Comparison of ENCODE assay signal across 9 cellular contexts in the genomic region with DNA sequence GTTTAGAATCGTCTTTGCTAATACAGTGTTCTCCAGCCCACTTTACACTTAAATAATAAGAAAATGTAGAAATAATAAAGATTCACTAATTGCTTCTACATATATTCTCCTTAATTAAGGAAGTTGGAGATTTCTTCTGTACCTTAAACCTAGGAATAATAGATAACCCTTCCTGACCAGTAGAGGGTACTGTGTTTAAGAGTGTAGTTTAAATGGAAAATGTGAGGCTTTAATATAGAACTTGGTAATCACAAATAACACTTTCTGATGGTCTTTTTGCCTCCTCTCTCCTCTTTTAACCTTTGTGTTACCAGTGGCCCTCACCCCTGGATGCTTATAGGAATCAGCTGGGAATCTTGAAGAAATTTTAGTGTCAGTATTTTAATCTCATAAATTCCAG. TPM values are rescaled to one million over a fixed set of nuclear protein-coding genes. Genes with fewer than 3 reads are reported as not detected.
DNase-seq lines count a peak whose midpoint lies in the region; ATAC-seq and TF ChIP-seq lines count a peak whose summit lies in the region.
"Had no signal": no experiment of that assay in that cellular context is flagged by ENCODE, and none has a peak within 500 bp of the region (broad histone marks: within the 10 kb centered on the region; RNA-seq: fewer than 3 reads in every experiment).

No MANE protein-coding gene starts in this region.

- no peaks in the 10 kb centered on the region for H3K27me3 ChIP-seq in Caco-2 (replicated peaks; ENCODE audit: control insufficient read depth, insufficient read depth, low read length)
- H3K27me3 ChIP-seq in mesenchymal stem cell (ENCODE audit: control insufficient read depth in 1 of 2, insufficient read depth in 1 of 2, low read length in 2 of 2), result no peaks in the 10 kb centered on the region
- H3K27me3 ChIP-seq in esophagus muscularis mucosa, result no peaks in the 10 kb centered on the region

- no peak overlapping the region for H2BK120ac ChIP-seq in mesenchymal stem cell (ENCODE audit: low read depth, low read length)

- H3K79me1 ChIP-seq in mesenchymal stem cell (replicated peaks; ENCODE audit: low read length, poor library complexity, severe bottlenecking), result peaks cover 2% of the 10 kb centered on the region

- H3K4me1 ChIP-seq in Caco-2, result no peaks in the 10 kb centered on the region
- no peaks in the 10 kb centered on the region for H3K4me1 ChIP-seq in mesenchymal stem cell (ENCODE audit: control insufficient read depth, insufficient read depth, low read depth, low read length)
- H3K4me1 ChIP-seq in esophagus muscularis mucosa, result no peaks in the 10 kb centered on the region

- no peak overlapping the region for H4K8ac ChIP-seq in mesenchymal stem cell (ENCODE audit: low read length)

- DNase-seq in Caco-2, result no peak
- DNase-seq in KBM-7, result peak; percentile 18
- DNase-seq in amniotic epithelial cell (ENCODE audit: low read depth), result peak; percentile 29
- DNase-seq in mesenchymal stem cell, result peak; percentile 37
- DNase-seq in cortex of kidney (lab: John Stamatoyannopoulos, UW), result no peak
- no peak for DNase-seq in esophagus muscularis mucosa (ENCODE audit: extremely low spot score)
- DNase-seq: natural killer cell had no signal

- H2BK12ac ChIP-seq in mesenchymal stem cell (ENCODE audit: low read length in 2 of 2), result no peak overlapping the region

- peaks cover 43% of the 10 kb centered on the region for H3K36me3 Mint-ChIP-seq in Caco-2 (ENCODE audit: insufficient read depth, unreplicated experiment)

- no peak overlapping the region for H3K27ac Mint-ChIP-seq in Caco-2 (ENCODE audit: unreplicated experiment)
- H3K27ac Mint-ChIP-seq: natural killer cell had no signal

- no peak overlapping the region for H3K27ac ChIP-seq in mesenchymal stem cell (ENCODE audit: low read length, poor library complexity, severe bottlenecking)
- no peak overlapping the region for H3K27ac ChIP-seq in esophagus muscularis mucosa (replicated peaks in 1 of 4)

- no peak for TF ChIP-seq POLR2A in esophagus muscularis mucosa (IDR thresholded peaks at IDR 0.05; ENCODE audit: low read depth)

- H3K18ac ChIP-seq in mesenchymal stem cell (ENCODE audit: low read depth in 1 of 2, low read length in 2 of 2), result no peak overlapping the region

- intact Hi-C loops in Caco-2 (cut with micrococcal nuclease; ENCODE audit: unreplicated experiment) (loop anchor here (1.0 to 5.0 kb wide), 2 partner anchors 38 to 117 kb away; a partner anchor contains a TSS), esophagus muscularis mucosa (cut with DNase I) (loop anchor here (5.0 kb wide), 1 partner anchor 118 kb away; no protein-coding TSS in a partner anchor)

- no peak overlapping the region for H3K4ac ChIP-seq in mesenchymal stem cell (ENCODE audit: low read depth in 1 of 2, low read length in 2 of 2)

- in situ Hi-C loops in KBM-7 (cut with MboI; ENCODE audit: low pct_unique_long_range_greater_than_20kb, low sequenced_read_pairs), result no loop called here

- POLR2A ChIA-PET in Caco-2 (lab: Charles Lee), result no interaction called here

- H4K91ac ChIP-seq in mesenchymal stem cell (ENCODE audit: low read length), result no peak overlapping the region

- no peak overlapping the region for H3K14ac ChIP-seq in mesenchymal stem cell (ENCODE audit: low read length in 2 of 2)

- TF ChIP-seq CTCF in Caco-2 (IDR thresholded peaks at IDR 0.05; ENCODE audit: insufficient read depth in 1 of 2, low read depth in 1 of 2, low read length in 1 of 2, severe bottlenecking in 1 of 2, unreplicated experiment in 1 of 2), result peak; percentile 40 to 50
- peak in 1 of 3 experiments; percentile 38 for TF ChIP-seq CTCF in esophagus muscularis mucosa (IDR thresholded peaks at IDR 0.05)

- H3K9me3 ChIP-seq in Caco-2, result no peaks in the 10 kb centered on the region
- H3K9me3 ChIP-seq in mesenchymal stem cell (ENCODE audit: control insufficient read depth, low read length), result no peaks in the 10 kb centered on the region
- no peaks in the 10 kb centered on the region for H3K9me3 ChIP-seq in esophagus muscularis mucosa

- H3K23ac ChIP-seq in mesenchymal stem cell (ENCODE audit: low read length in 2 of 2), result no peak overlapping the region

- H3K36me3 ChIP-seq in Caco-2 (ENCODE audit: control insufficient read depth, insufficient read depth, low read length) (no peaks in the 10 kb centered on the region; the same call in 1 of the 2 replicates), mesenchymal stem cell (ENCODE audit: control insufficient read depth in 1 of 2, insufficient read depth in 2 of 2, low read depth in 1 of 2, low read length in 2 of 2) (peaks cover 24 to 58% of the 10 kb centered on the region in 2 experiments), esophagus muscularis mucosa (peaks cover 15 to 63% (median 38%) of the 10 kb centered on the region in 4 donors)

- no peak overlapping the region for H2AK5ac ChIP-seq in mesenchymal stem cell (ENCODE audit: low read length, severe bottlenecking)

- no peaks in the 10 kb centered on the region for H3K27me3 Mint-ChIP-seq in Caco-2 (ENCODE audit: insufficient read depth, unreplicated experiment)

- TF ChIP-seq EP300 in esophagus muscularis mucosa (IDR thresholded peaks at IDR 0.05), result no peak

- no peak overlapping the region for H2AFZ ChIP-seq in mesenchymal stem cell (ENCODE audit: low read depth, low read length)

- no peaks in the 10 kb centered on the region for H3K4me1 Mint-ChIP-seq in Caco-2 (ENCODE audit: low read depth, unreplicated experiment)

- no peaks in the 10 kb centered on the region for H3K9me3 Mint-ChIP-seq in Caco-2 (ENCODE audit: unreplicated experiment)
- H3K9me3 Mint-ChIP-seq: natural killer cell had no signal

- no peak overlapping the region for H3K9ac ChIP-seq in mesenchymal stem cell (ENCODE audit: low read length)

- no peak overlapping the region for H2BK5ac ChIP-seq in mesenchymal stem cell (ENCODE audit: low read depth, low read length, poor library complexity, severe bottlenecking)

- BruUV-seq in Caco-2 (replicated peaks; lab: Mats Ljungman, UMichigan), result no TSS peak

- H3K4me2 ChIP-seq in mesenchymal stem cell (ENCODE audit: low read length, poor library complexity, severe bottlenecking), result no peak overlapping the region

- CTCF ChIA-PET in Caco-2 (lab: Charles Lee), result interaction anchor here (1.5 kb wide), 1 partner anchor 117 kb away, joined by 13 read pairs; no protein-coding TSS in a partner anchor

- no peak overlapping the region for H2BK15ac ChIP-seq in mesenchymal stem cell (ENCODE audit: low read depth, poor library complexity, severe bottlenecking)

- H3K4me3 ChIP-seq in Caco-2 (ENCODE audit: low read depth, low read length) (no peak overlapping the region), mesenchymal stem cell (ENCODE audit: insufficient read depth in 1 of 2, low read depth in 1 of 2, low read length in 2 of 2) (no peak overlapping the region), esophagus muscularis mucosa (no peak overlapping the region)

- H3K4me3 Mint-ChIP-seq in Caco-2 (ENCODE audit: unreplicated experiment), result no peak overlapping the region
- H3K4me3 Mint-ChIP-seq: natural killer cell had no signal

- no CpG with 5 or more reads among the region's 1 CpG for WGBS in mesenchymal stem cell
- 84% methylated on average over 1 of the region's 1 CpG for WGBS in esophagus muscularis mucosa

- no peak for ATAC-seq in GM18517 (IDR thresholded peaks at IDR 0.05; ENCODE audit: unreplicated experiment)
- no peak for ATAC-seq in HG03457 (IDR thresholded peaks at IDR 0.05; ENCODE audit: unreplicated experiment)

RNA-seq across cellular contexts. Expression of a gene that starts 20.7 kb away (rescaled TPM):
- total RNA-seq in Caco-2 (2022) (116 and 125 TPM in 2 replicates), esophagus muscularis mucosa (10 to 100 TPM; 42.7 to 83.3 (median 55.4) TPM)
- polyA plus RNA-seq in mesenchymal stem cell (2013, experiment 1 of 2), result 172 TPM
- polyA plus RNA-seq in mesenchymal stem cell (2013, experiment 2 of 2), result 184 TPM

RNA-seq across cellular contexts. Expression of a gene that starts 39.1 kb away (rescaled TPM):
- total RNA-seq in Caco-2 (2022) (2.0 and 2.3 TPM in 2 replicates), esophagus muscularis mucosa (10 to 100 TPM in 3 of 4 donors, 1 to 10 TPM in 1; 9.4 to 14.0 (median 10.6) TPM)
- polyA plus RNA-seq in mesenchymal stem cell (2013, experiment 1 of 2), result 8.0 TPM
- 8.9 TPM for polyA plus RNA-seq in mesenchymal stem cell (2013, experiment 2 of 2)

Comparison
In these comparisons a context has a peak if more than half of its experiments do, and no peak if none do; other contexts are left out.
1. DNase-seq: peak in KBM-7 (single experiment), amniotic epithelial cell (single experiment) and mesenchymal stem cell (single experiment); none in Caco-2 (0 of 2), cortex of kidney (single experiment) and esophagus muscularis mucosa (single experiment).